8 cellular contexts compared by ENCODE assay signal in the genomic region with DNA sequence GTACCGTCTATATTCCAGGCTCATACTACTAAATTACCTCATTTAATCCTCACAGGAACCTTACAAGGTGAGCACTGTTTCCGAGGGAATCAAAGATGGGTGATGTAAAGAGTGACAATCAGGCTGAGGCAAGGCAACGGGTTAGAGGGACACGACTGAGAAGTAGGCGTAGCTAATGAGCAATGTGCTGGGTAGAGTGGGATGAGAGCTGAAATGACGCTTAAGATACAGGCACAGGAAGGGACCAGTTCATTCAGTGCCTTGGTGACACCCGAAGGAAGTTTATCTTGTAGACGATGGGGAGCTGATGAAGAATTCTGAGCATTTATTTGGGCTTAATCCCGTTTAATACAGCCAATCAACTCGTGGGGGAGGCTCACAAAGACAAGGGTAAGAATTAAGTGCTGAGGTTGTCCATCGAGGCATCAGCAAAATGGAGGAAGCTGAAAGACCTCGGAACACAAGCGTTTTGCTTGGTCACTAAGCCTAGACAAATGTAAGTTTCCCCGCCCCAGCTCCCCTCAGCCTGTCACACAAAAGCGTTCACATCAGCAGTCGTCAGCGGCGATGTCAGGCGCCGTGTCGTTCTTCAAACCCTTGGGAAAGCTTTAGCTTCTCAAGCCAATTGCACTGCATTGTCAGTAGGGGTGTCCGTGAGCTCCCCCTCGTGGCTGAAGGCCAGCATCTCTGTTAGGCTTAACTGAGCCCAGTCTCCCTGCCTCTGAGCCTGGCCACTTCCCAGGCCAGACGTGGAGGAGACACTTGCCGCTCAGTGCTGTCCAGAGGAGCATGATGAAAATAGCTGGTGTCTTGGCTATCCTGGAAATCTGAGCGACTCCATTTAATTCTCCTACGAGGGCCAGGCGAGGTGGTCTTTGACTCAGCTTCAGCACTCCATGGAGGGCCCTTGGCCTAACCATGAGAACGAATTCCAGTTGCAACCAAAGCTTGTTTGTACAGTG.
DNase-seq lines count a peak whose midpoint lies in the region; ATAC-seq, FAIRE-seq and TF ChIP-seq lines count a peak whose summit lies in the region.

No MANE protein-coding gene starts in this region.

- TF ChIP-seq EP300 in SK-N-SH (IDR thresholded peaks at IDR 0.05; ENCODE audit: borderline replicate concordance in 1 of 2, low read depth in 1 of 2, low read length in 1 of 2): no peak

- no peaks in the 10 kb centered on the region for H3K36me3 ChIP-seq in SK-N-SH (replicated peaks in 1 of 2; ENCODE audit: control insufficient read depth in 1 of 2, insufficient read depth in 2 of 2, low read length in 1 of 2)
- H3K36me3 ChIP-seq in right atrium auricular region: no peaks in the 10 kb centered on the region

- H3K4me3 ChIP-seq in SK-N-SH (ENCODE audit: low read depth in 2 of 2, low read length in 1 of 2) (peak overlapping the region; percentile 23 to 29; a peak in 2 of 4 replicates), right atrium auricular region (peak overlapping the region in 1 of 2 donors; percentile 21)

- no peaks in the 10 kb centered on the region for H3K9me3 Mint-ChIP-seq in activated naive CD8-positive, alpha-beta T cell treated with anti-CD3 and anti-CD28 coated beads, Interleukin-2, amount 50 U/mL, for 24 hours

- WGBS in SK-N-SH (ENCODE audit: low lambda C conversion rate): 10% methylated on average over 21 of the region's 29 CpGs

- peaks cover 30% of the 10 kb centered on the region; the same call in 1 of the 2 replicates for H3K27me3 ChIP-seq in SK-N-SH (ENCODE audit: insufficient read depth)
- no peaks in the 10 kb centered on the region for H3K27me3 ChIP-seq in right atrium auricular region

- no peaks in the 10 kb centered on the region for H3F3A ChIP-seq in SK-N-SH (replicated peaks; ENCODE audit: insufficient read depth)

- H2AFZ ChIP-seq in SK-N-SH (ENCODE audit: low read depth): peak overlapping the region; percentile 65; the same call in 1 of the 2 replicates

- H3K4me1 Mint-ChIP-seq in activated naive CD8-positive, alpha-beta T cell treated with anti-CD3 and anti-CD28 coated beads, Interleukin-2, amount 50 U/mL, for 24 hours: no peaks in the 10 kb centered on the region

- TF ChIP-seq RAD21 in SK-N-SH (IDR thresholded peaks at IDR 0.05; ENCODE audit: low read length): peak; percentile 57

- CTCF ChIA-PET in SK-N-SH (lab: Yijun Ruan, JAX): interaction anchor here (0.6 to 5.0 kb wide), 29 partner anchors 8 to 1518 kb away, joined by 3 to 74 read pairs (median 4); no protein-coding TSS in a partner anchor

- FAIRE-seq in GM12891 (lab: Jason Lieb, UNC): peak; percentile 83

- POLR2A ChIA-PET in SK-N-SH (lab: Yijun Ruan, JAX): no interaction called here

- TF ChIP-seq CTCF in SK-N-SH (IDR thresholded peaks at IDR 0.05) (peak; percentile 87), right atrium auricular region (IDR thresholded peaks at IDR 0.05) (peak; percentile 36 to 80)

- no peak overlapping the region for H3K27ac Mint-ChIP-seq in activated naive CD8-positive, alpha-beta T cell treated with anti-CD3 and anti-CD28 coated beads, Interleukin-2, amount 50 U/mL, for 24 hours

- H3K4me2 ChIP-seq in SK-N-SH: peak overlapping the region; percentile 67

- TF ChIP-seq POLR2A in GM12891 (IDR thresholded peaks at IDR 0.05; ENCODE audit: low read depth, low read length): no peak

- H3K27me3 Mint-ChIP-seq in activated naive CD8-positive, alpha-beta T cell treated with anti-CD3 and anti-CD28 coated beads, Interleukin-2, amount 50 U/mL, for 24 hours: no peaks in the 10 kb centered on the region

- DNase-seq in GM12891 (ENCODE audit: insufficient read length, low spot score): peak; percentile 24
- DNase-seq in MV-4-11 (lab: John Stamatoyannopoulos, UW): peak; percentile 56
- peak; percentile 54 for DNase-seq in SK-N-SH
- peak; percentile 69 for DNase-seq in activated naive CD8-positive, alpha-beta T cell treated with anti-CD3 and anti-CD28 coated beads, Interleukin-2, amount 50 U/mL, for 24 hours
- DNase-seq in right atrium auricular region (ENCODE audit: low spot score): peak; percentile 86
- DNase-seq in renal cortical epithelial cell (ENCODE audit: low read depth): peak; percentile 76
- no peak for DNase-seq in 8988T

- peak; percentile 100 for ATAC-seq in HG02610 (IDR thresholded peaks at IDR 0.05; ENCODE audit: unreplicated experiment)
- ATAC-seq in activated naive CD8-positive, alpha-beta T cell treated with anti-CD3 and anti-CD28 coated beads, Interleukin-2, amount 50 U/mL, for 24 hours: peak; percentile 86

- H3K4me1 ChIP-seq in SK-N-SH (ENCODE audit: control insufficient read depth in 1 of 2, insufficient read depth in 2 of 2, low read depth in 1 of 2, low read length in 1 of 2) (no peaks in the 10 kb centered on the region; a peak in 1 of 4 replicates), right atrium auricular region (peaks cover 0 to 4% of the 10 kb centered on the region in 2 donors)

- no peak overlapping the region for H3K9ac ChIP-seq in SK-N-SH

- no peaks in the 10 kb centered on the region for H4K20me1 ChIP-seq in SK-N-SH (ENCODE audit: insufficient read depth)

- H3K4me3 Mint-ChIP-seq in activated naive CD8-positive, alpha-beta T cell treated with anti-CD3 and anti-CD28 coated beads, Interleukin-2, amount 50 U/mL, for 24 hours: no peak overlapping the region

- no peaks in the 10 kb centered on the region for H3K9me2 ChIP-seq in SK-N-SH

- H3K27ac ChIP-seq in SK-N-SH (ENCODE audit: low read depth in 2 of 2, low read length in 1 of 2) (no peak overlapping the region), right atrium auricular region (no peak overlapping the region)

- H3K79me2 ChIP-seq in SK-N-SH (ENCODE audit: insufficient read depth): no peaks in the 10 kb centered on the region

- no peaks in the 10 kb centered on the region for H3K36me3 Mint-ChIP-seq in activated naive CD8-positive, alpha-beta T cell treated with anti-CD3 and anti-CD28 coated beads, Interleukin-2, amount 50 U/mL, for 24 hours (ENCODE audit: low read depth)

- H3K9me3 ChIP-seq in SK-N-SH (no peaks in the 10 kb centered on the region), right atrium auricular region (no peaks in the 10 kb centered on the region)

TF ChIP-seq in GM12891, 5 proteins besides CTCF, POLR2A, EP300 and RAD21:
- TF ChIP-seq TAF1 (IDR thresholded peaks at IDR 0.05; ENCODE audit: low read depth, low read length): no peak
- no peak for TF ChIP-seq SPI1 (IDR thresholded peaks at IDR 0.05; ENCODE audit: low read depth, low read length)
- no peak for TF ChIP-seq PAX5 (IDR thresholded peaks at IDR 0.05; ENCODE audit: insufficient read depth, low read length, severe bottlenecking)
- TF ChIP-seq POU2F2 (IDR thresholded peaks at IDR 0.05; ENCODE audit: low read depth, low read length): no peak
- TF ChIP-seq POLR2AphosphoS5 (IDR thresholded peaks at IDR 0.05; ENCODE audit: low read depth, low read length): no peak

TF ChIP-seq in SK-N-SH, 30 proteins besides CTCF, POLR2A, EP300 and RAD21:
- TF ChIP-seq SMC3 (IDR thresholded peaks at IDR 0.05; ENCODE audit: low read depth, low read length) (peak; percentile 50), ELF1 (IDR thresholded peaks at IDR 0.05) (no peak)
TF ChIP-seq in SK-N-SH: peak in this region for 1.
